Comparison of ENCODE assay signal across 1 cellular context in the genomic region with DNA sequence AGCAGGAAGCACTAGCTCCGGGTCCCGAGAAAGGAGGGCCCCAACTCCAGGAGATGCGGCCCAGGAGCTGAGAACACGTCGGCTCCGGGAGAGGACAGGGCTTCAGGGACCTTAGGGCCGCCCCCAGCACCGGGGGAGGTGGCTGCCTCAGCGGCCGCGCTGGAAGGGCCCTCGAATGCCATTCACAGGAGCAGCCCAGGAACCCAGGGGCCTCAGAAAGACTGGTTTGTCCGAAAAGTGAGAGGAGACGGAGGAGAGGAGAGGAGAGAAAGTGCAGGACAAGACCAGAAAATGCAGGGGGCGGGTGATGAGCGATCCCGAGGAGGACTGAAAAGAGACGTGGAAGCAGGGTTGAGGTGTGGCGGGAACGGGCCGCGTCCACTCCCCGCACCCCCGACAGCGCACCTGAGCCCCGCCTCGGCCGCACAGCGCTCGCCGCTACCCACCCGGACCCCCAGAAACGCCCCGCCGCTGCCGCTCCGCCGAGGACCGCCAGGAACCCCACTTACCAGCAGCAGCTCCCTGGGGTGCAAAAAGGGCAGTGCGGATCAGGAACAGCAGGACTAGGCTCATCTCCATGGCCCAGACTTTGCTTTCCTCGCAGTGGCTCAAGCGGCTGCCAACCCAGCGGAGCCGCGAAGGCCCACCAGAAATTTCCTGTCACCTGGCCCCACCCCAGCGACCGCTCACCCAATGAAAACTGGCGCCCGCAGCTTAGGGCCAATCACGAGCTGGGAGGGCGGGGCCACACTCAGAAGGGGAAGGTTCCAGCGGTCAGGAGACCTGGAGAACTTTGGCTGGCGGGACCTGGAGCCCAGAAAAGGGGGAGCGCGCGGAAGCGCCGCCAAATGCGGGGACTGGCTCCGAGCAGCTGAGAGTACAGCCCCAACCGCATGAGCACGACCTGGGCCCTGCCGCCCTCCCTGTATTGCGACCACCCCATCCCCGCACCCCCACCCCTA.
TF ChIP-seq lines count a peak whose summit lies in the region.

No MANE protein-coding gene starts in this region.

TF ChIP-seq in HepG2, 621 proteins besides CTCF, POLR2A, EP300 and RAD21 (continued from another document and continues in another):
- TF ChIP-seq HNF1B (CRISPR knock-in tag; IDR thresholded peaks at IDR 0.05), result peak; percentile 27; the same call in 1 of the 2 replicates
- peak; percentile 59; the same call in 1 of the 2 replicates for TF ChIP-seq ZNF441 (CRISPR knock-in tag; IDR thresholded peaks at IDR 0.05; ENCODE audit: borderline replicate concordance)
- TF ChIP-seq HNRNPLL (IDR thresholded peaks at IDR 0.05; ENCODE audit: low read depth, low read length, poor library complexity, severe bottlenecking), result peak; percentile 59
- peak; percentile 31 for TF ChIP-seq ZNF883 (CRISPR knock-in tag; IDR thresholded peaks at IDR 0.05; ENCODE audit: not compliant biosample characterization)
- TF ChIP-seq NR2C2 (CRISPR knock-in tag; IDR thresholded peaks at IDR 0.05; ENCODE audit: borderline replicate concordance), result peak; percentile 19; the same call in 1 of the 2 replicates
- peak; percentile 67; the same call in 1 of the 2 replicates for TF ChIP-seq ZBTB7A (CRISPR knock-in tag; IDR thresholded peaks at IDR 0.05)
- peak; percentile 88; the same call in 1 of the 2 replicates for TF ChIP-seq SNAI1 (CRISPR knock-in tag; IDR thresholded peaks at IDR 0.05; ENCODE audit: borderline replicate concordance)
- peak; percentile 46; the same call in 1 of the 2 replicates for TF ChIP-seq ZNF615 (CRISPR knock-in tag; IDR thresholded peaks at IDR 0.05; ENCODE audit: borderline replicate concordance)
- no peak for TF ChIP-seq ZFP37 (CRISPR knock-in tag; IDR thresholded peaks at IDR 0.05; ENCODE audit: borderline replicate concordance)
- no peak for TF ChIP-seq TEAD2 (CRISPR knock-in tag; IDR thresholded peaks at IDR 0.05)
- TF ChIP-seq ELF1 (CRISPR knock-in tag; IDR thresholded peaks at IDR 0.05), result no peak
- TF ChIP-seq, protein P1, sequence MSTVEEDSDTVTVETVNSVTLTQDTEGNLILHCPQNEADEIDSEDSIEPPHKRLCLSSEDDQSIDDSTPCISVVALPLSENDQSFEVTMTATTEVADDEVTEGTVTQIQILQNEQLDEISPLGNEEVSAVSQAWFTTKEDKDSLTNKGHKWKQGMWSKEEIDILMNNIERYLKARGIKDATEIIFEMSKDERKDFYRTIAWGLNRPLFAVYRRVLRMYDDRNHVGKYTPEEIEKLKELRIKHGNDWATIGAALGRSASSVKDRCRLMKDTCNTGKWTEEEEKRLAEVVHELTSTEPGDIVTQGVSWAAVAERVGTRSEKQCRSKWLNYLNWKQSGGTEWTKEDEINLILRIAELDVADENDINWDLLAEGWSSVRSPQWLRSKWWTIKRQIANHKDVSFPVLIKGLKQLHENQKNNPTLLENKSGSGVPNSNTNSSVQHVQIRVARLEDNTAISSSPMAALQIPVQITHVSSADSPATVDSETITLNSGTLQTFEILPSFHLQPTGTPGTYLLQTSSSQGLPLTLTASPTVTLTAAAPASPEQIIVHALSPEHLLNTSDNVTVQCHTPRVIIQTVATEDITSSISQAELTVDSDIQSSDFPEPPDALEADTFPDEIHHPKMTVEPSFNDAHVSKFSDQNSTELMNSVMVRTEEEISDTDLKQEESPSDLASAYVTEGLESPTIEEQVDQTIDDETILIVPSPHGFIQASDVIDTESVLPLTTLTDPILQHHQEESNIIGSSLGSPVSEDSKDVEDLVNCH (CRISPR knock-in tag; IDR thresholded peaks at IDR 0.05), result no peak
- TF ChIP-seq ZSCAN21 (CRISPR knock-in tag; IDR thresholded peaks at IDR 0.05; ENCODE audit: borderline replicate concordance), result no peak
- peak; percentile 35; the same call in 1 of the 2 replicates for TF ChIP-seq RXRB (CRISPR knock-in tag; IDR thresholded peaks at IDR 0.05; ENCODE audit: borderline replicate concordance)
- TF ChIP-seq FOXK1 (CRISPR knock-in tag; IDR thresholded peaks at IDR 0.05; ENCODE audit: borderline replicate concordance, low read depth), result no peak
- TF ChIP-seq ZNF724P (CRISPR knock-in tag; IDR thresholded peaks at IDR 0.05; ENCODE audit: borderline replicate concordance), result peak; percentile 46; the same call in 1 of the 2 replicates
- TF ChIP-seq, protein P2, sequence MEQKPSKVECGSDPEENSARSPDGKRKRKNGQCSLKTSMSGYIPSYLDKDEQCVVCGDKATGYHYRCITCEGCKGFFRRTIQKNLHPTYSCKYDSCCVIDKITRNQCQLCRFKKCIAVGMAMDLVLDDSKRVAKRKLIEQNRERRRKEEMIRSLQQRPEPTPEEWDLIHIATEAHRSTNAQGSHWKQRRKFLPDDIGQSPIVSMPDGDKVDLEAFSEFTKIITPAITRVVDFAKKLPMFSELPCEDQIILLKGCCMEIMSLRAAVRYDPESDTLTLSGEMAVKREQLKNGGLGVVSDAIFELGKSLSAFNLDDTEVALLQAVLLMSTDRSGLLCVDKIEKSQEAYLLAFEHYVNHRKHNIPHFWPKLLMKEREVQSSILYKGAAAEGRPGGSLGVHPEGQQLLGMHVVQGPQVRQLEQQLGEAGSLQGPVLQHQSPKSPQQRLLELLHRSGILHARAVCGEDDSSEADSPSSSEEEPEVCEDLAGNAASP (CRISPR knock-in tag; IDR thresholded peaks at IDR 0.05; ENCODE audit: borderline replicate concordance), result 0 out of 2 replicates have a peak, but pooled peaks have one; percentile 29
- no peak for TF ChIP-seq SMARCE1 (IDR thresholded peaks at IDR 0.05; ENCODE audit: borderline replicate concordance)
- TF ChIP-seq, protein P3, sequence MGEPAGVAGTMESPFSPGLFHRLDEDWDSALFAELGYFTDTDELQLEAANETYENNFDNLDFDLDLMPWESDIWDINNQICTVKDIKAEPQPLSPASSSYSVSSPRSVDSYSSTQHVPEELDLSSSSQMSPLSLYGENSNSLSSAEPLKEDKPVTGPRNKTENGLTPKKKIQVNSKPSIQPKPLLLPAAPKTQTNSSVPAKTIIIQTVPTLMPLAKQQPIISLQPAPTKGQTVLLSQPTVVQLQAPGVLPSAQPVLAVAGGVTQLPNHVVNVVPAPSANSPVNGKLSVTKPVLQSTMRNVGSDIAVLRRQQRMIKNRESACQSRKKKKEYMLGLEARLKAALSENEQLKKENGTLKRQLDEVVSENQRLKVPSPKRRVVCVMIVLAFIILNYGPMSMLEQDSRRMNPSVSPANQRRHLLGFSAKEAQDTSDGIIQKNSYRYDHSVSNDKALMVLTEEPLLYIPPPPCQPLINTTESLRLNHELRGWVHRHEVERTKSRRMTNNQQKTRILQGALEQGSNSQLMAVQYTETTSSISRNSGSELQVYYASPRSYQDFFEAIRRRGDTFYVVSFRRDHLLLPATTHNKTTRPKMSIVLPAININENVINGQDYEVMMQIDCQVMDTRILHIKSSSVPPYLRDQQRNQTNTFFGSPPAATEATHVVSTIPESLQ (CRISPR knock-in tag; conservative IDR thresholded peaks at IDR 0.05), result no peak
- no peak for TF ChIP-seq KLF13 (CRISPR knock-in tag; IDR thresholded peaks at IDR 0.05)
- peak; percentile 42; the same call in 1 of the 2 replicates for TF ChIP-seq SP5 (CRISPR knock-in tag; IDR thresholded peaks at IDR 0.05; ENCODE audit: borderline replicate concordance, low read depth)
- TF ChIP-seq, protein P4, sequence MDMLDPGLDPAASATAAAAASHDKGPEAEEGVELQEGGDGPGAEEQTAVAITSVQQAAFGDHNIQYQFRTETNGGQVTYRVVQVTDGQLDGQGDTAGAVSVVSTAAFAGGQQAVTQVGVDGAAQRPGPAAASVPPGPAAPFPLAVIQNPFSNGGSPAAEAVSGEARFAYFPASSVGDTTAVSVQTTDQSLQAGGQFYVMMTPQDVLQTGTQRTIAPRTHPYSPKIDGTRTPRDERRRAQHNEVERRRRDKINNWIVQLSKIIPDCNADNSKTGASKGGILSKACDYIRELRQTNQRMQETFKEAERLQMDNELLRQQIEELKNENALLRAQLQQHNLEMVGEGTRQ (IDR thresholded peaks at IDR 0.05; ENCODE audit: low read depth, low read length), result no peak
- TF ChIP-seq, protein P4 (CRISPR knock-in tag; IDR thresholded peaks at IDR 0.05; ENCODE audit: borderline replicate concordance), result 0 out of 2 replicates have a peak, but pooled peaks have one; percentile 57
- no peak for TF ChIP-seq ZNF614 (CRISPR knock-in tag; IDR thresholded peaks at IDR 0.05; ENCODE audit: borderline replicate concordance)
- peak; percentile 92 for TF ChIP-seq ZNF501 (CRISPR knock-in tag; IDR thresholded peaks at IDR 0.05)
- TF ChIP-seq ZNF567 (CRISPR knock-in tag; IDR thresholded peaks at IDR 0.05; ENCODE audit: borderline replicate concordance), result no peak
- TF ChIP-seq, protein P5, sequence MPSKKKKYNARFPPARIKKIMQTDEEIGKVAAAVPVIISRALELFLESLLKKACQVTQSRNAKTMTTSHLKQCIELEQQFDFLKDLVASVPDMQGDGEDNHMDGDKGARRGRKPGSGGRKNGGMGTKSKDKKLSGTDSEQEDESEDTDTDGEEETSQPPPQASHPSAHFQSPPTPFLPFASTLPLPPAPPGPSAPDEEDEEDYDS (CRISPR knock-in tag; IDR thresholded peaks at IDR 0.05), result peak; percentile 72
- peak; percentile 18; the same call in 1 of the 2 replicates for TF ChIP-seq ZMYM4 (CRISPR knock-in tag; IDR thresholded peaks at IDR 0.05)
- peak; percentile 97 for TF ChIP-seq SP4 (CRISPR knock-in tag; IDR thresholded peaks at IDR 0.05)
- peak; percentile 37; the same call in 1 of the 2 replicates for TF ChIP-seq SIN3A (IDR thresholded peaks at IDR 0.05; ENCODE audit: borderline replicate concordance, low read depth, low read length)
- no peak; the same call in 1 of the 2 replicates for TF ChIP-seq ZNF343 (CRISPR knock-in tag; IDR thresholded peaks at IDR 0.05)
- TF ChIP-seq FOXA3 (CRISPR knock-in tag; IDR thresholded peaks at IDR 0.05), result no peak
- TF ChIP-seq MXI1 (IDR thresholded peaks at IDR 0.05; ENCODE audit: borderline replicate concordance, low read depth, low read length), result no peak
- TF ChIP-seq E2F2 (CRISPR knock-in tag; IDR thresholded peaks at IDR 0.05; ENCODE audit: borderline replicate concordance), result no peak
- TF ChIP-seq REXO4 (CRISPR knock-in tag; IDR thresholded peaks at IDR 0.05; ENCODE audit: borderline replicate concordance), result no peak
- TF ChIP-seq ZNF678 (CRISPR knock-in tag; IDR thresholded peaks at IDR 0.05), result peak; percentile 40; the same call in 1 of the 2 replicates
- 0 out of 2 replicates have a peak, but pooled peaks have one; percentile 45 for TF ChIP-seq ZNF276 (CRISPR knock-in tag; IDR thresholded peaks at IDR 0.05; ENCODE audit: low read depth)
- peak; percentile 50; the same call in 1 of the 2 replicates for TF ChIP-seq DNMT1 (CRISPR knock-in tag; IDR thresholded peaks at IDR 0.05)
- TF ChIP-seq ZNF224 (CRISPR knock-in tag; IDR thresholded peaks at IDR 0.05), result 0 out of 2 replicates have a peak, but pooled peaks have one; percentile 46
- TF ChIP-seq POLR2AphosphoS2 (IDR thresholded peaks at IDR 0.05; ENCODE audit: low read depth, low read length), result no peak
- TF ChIP-seq, protein P6, sequence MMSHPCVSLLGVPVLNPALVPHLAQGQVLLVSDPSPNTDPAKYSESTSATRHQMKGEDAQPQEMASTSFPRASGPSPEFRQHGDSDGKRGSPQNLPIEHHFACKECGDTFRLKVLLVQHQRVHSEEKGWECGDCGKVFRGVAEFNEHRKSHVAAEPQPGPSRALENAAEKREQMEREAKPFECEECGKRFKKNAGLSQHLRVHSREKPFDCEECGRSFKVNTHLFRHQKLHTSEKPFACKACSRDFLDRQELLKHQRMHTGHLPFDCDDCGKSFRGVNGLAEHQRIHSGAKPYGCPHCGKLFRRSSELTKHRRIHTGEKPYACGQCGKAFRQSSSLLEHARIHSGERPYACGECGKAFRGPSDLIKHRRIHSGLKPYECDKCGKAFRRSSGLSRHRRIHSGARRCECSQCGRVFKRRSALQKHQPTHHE (CRISPR knock-in tag; IDR thresholded peaks at IDR 0.05; ENCODE audit: borderline replicate concordance), result no peak
- TF ChIP-seq NAIF1 (CRISPR knock-in tag; IDR thresholded peaks at IDR 0.05; ENCODE audit: borderline replicate concordance), result peak; percentile 79; the same call in 1 of the 2 replicates
- 0 out of 2 replicates have a peak, but pooled peaks have one; percentile 13 for TF ChIP-seq ZNF451 (CRISPR knock-in tag; IDR thresholded peaks at IDR 0.05)
- TF ChIP-seq POGZ (CRISPR knock-in tag; IDR thresholded peaks at IDR 0.05), result peak; percentile 69
